In genomic region chr15:32986147-32986546, GRCh38 we compare ENCODE assay signal across 3 cellular contexts.
"Had no signal": no experiment of that assay in that cellular context is flagged by ENCODE, and none has a peak within 500 bp of the region (broad histone marks: within the 10 kb centered on the region; RNA-seq: fewer than 3 reads in every experiment).

No MANE protein-coding gene starts in this region.

- H2AFZ ChIP-seq: GM23338 had no signal

- H3K4me2 ChIP-seq: GM23338 had no signal

- DNase-seq: H9, HCEC 1CT had no signal

- ATAC-seq: GM23338 had no signal

- H3K4me3 ChIP-seq: GM23338 had no signal
